1 cellular context compared by ENCODE assay signal in the genomic region with DNA sequence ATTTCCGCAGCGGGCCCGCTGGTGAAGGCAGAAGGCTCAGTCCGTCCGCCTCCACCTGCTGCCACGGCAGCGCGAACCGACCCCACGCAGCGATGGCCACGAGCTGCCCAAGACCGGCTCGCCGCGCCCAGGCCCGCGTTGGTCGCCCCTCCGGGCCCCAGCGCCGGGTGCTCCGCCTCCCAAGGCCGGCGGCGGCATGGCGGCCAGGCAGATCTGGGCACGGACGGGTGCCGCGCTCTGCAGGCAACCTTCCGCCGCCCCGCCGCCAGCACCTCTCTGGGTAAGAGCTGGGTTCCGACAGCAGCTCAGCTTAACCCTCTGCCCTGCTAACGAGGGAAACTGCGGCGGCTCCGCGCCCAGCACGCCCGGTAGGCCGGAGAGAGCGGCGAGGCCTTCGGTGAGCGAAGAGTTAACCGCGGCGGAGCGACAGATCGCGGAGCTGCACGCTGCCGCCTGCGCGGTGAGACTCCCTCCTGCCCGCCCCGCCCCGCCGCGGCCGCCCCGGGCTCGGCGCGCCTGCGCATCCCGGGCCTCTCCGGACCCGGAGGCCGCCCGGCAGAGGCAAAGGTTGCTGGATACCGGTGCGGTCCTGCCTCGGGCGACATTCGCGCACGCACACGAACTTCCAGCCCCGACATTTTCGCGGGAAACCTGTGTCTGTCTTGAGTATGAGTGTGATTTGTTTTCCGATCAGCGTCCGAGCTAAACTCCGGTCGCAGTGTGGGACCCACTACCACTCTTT.
TF ChIP-seq lines count a peak whose summit lies in the region.

A gene (plus strand): TSS at position 177 of the 742 bp plus-strand sequence. CDS start 20 bp downstream, at position 197.

TF ChIP-seq in K562, 482 proteins besides CTCF, POLR2A, EP300 and RAD21 (continued from another document):
- TF ChIP-seq, protein P1, sequence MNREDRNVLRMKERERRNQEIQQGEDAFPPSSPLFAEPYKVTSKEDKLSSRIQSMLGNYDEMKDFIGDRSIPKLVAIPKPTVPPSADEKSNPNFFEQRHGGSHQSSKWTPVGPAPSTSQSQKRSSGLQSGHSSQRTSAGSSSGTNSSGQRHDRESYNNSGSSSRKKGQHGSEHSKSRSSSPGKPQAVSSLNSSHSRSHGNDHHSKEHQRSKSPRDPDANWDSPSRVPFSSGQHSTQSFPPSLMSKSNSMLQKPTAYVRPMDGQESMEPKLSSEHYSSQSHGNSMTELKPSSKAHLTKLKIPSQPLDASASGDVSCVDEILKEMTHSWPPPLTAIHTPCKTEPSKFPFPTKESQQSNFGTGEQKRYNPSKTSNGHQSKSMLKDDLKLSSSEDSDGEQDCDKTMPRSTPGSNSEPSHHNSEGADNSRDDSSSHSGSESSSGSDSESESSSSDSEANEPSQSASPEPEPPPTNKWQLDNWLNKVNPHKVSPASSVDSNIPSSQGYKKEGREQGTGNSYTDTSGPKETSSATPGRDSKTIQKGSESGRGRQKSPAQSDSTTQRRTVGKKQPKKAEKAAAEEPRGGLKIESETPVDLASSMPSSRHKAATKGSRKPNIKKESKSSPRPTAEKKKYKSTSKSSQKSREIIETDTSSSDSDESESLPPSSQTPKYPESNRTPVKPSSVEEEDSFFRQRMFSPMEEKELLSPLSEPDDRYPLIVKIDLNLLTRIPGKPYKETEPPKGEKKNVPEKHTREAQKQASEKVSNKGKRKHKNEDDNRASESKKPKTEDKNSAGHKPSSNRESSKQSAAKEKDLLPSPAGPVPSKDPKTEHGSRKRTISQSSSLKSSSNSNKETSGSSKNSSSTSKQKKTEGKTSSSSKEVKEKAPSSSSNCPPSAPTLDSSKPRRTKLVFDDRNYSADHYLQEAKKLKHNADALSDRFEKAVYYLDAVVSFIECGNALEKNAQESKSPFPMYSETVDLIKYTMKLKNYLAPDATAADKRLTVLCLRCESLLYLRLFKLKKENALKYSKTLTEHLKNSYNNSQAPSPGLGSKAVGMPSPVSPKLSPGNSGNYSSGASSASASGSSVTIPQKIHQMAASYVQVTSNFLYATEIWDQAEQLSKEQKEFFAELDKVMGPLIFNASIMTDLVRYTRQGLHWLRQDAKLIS (CRISPR knock-in tag; IDR thresholded peaks at IDR 0.05), result peak; percentile 76; the same call in 1 of the 2 replicates
- TF ChIP-seq ILF3 (IDR thresholded peaks at IDR 0.05; ENCODE audit: borderline replicate concordance) (peak; percentile 22; the same call in 1 of the 2 replicates), XRCC4 (IDR thresholded peaks at IDR 0.05; ENCODE audit: extremely low read depth, insufficient read depth, insufficient read length) (no peak), ZNF224 (CRISPR knock-in tag; IDR thresholded peaks at IDR 0.05) (peak; percentile 93), DDX20 (tag; IDR thresholded peaks at IDR 0.05; ENCODE audit: low read depth) (no peak), GTF2F1 (IDR thresholded peaks at IDR 0.05; ENCODE audit: low read depth, low read length) (peak; percentile 43; the same call in 1 of the 2 replicates), HDAC2 (IDR thresholded peaks at IDR 0.05) (0 out of 2 replicates have a peak, but pooled peaks have one; percentile 15), ZNF561 (CRISPR knock-in tag; conservative IDR thresholded peaks at IDR 0.05) (no peak), ZNF76 (CRISPR knock-in tag; IDR thresholded peaks at IDR 0.05; ENCODE audit: borderline replicate concordance) (peak; percentile 58; the same call in 1 of the 2 replicates), NR2F6 (CRISPR knock-in tag; IDR thresholded peaks at IDR 0.05) (0 out of 2 replicates have a peak, but pooled peaks have one; percentile 46), NCOA6 (IDR thresholded peaks at IDR 0.05) (no peak), CREBBP (IDR thresholded peaks at IDR 0.05; ENCODE audit: low read depth, low read length) (no peak)
- TF ChIP-seq, protein P2, sequence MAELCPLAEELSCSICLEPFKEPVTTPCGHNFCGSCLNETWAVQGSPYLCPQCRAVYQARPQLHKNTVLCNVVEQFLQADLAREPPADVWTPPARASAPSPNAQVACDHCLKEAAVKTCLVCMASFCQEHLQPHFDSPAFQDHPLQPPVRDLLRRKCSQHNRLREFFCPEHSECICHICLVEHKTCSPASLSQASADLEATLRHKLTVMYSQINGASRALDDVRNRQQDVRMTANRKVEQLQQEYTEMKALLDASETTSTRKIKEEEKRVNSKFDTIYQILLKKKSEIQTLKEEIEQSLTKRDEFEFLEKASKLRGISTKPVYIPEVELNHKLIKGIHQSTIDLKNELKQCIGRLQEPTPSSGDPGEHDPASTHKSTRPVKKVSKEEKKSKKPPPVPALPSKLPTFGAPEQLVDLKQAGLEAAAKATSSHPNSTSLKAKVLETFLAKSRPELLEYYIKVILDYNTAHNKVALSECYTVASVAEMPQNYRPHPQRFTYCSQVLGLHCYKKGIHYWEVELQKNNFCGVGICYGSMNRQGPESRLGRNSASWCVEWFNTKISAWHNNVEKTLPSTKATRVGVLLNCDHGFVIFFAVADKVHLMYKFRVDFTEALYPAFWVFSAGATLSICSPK (IDR thresholded peaks at IDR 0.05; ENCODE audit: borderline replicate concordance), result no peak
